In genomic region chr1:44739361-44740178, GRCh38 we compare ENCODE assay signal across 8 cellular contexts. TPM values are rescaled to one million over a fixed set of nuclear protein-coding genes. Genes with fewer than 3 reads are reported as not detected.
A peak's percentile ranks its signal among the peaks of the same experiment; 100 is the strongest.
DNase-seq lines count a peak whose midpoint lies in the region; ATAC-seq and TF ChIP-seq lines count a peak whose summit lies in the region.

KIF2C (plus strand) TSS chr1:44739837; CDS start chr1:44739933, 96 bp downstream.

- H3K4me3 Mint-ChIP-seq in Calu3 (ENCODE audit: low read depth, unreplicated experiment) (peak within 1 kb of the TSS; percentile 84), endothelial cell (ENCODE audit: unreplicated experiment) (peak within 1 kb of the TSS; percentile 97), mesothelial cell of epicardium (peak within 1 kb of the TSS; percentile 89)

- H3K4me1 Mint-ChIP-seq in Calu3 (ENCODE audit: low read depth, unreplicated experiment): peaks cover 10% of the 10 kb centered on the region
- H3K4me1 Mint-ChIP-seq in endothelial cell (ENCODE audit: unreplicated experiment): peaks cover 17% of the 10 kb centered on the region
- peaks cover 13% of the 10 kb centered on the region for H3K4me1 Mint-ChIP-seq in mesothelial cell of epicardium

- TSS peak; percentile 97 for BruUV-seq in Calu3 (replicated peaks; lab: Mats Ljungman, UMichigan)

- H3K4me1 ChIP-seq in HUES64 (ENCODE audit: insufficient read depth, low read length): peaks cover 6% of the 10 kb centered on the region
- peaks cover 31% of the 10 kb centered on the region for H3K4me1 ChIP-seq in OCI-LY1 (ENCODE audit: insufficient read depth, low read length, severe bottlenecking)

- H3K9ac ChIP-seq in HUES64 (ENCODE audit: low read depth, low read length): peak within 1 kb of the TSS; percentile 88
- H3K9ac ChIP-seq in OCI-LY1 (ENCODE audit: low read length): peak within 1 kb of the TSS; percentile 99

- peak within 1 kb of the TSS; percentile 92 for H3K27ac Mint-ChIP-seq in Calu3 (ENCODE audit: unreplicated experiment)
- peak within 1 kb of the TSS; percentile 95 for H3K27ac Mint-ChIP-seq in endothelial cell (ENCODE audit: unreplicated experiment)
- peak within 1 kb of the TSS; percentile 97 for H3K27ac Mint-ChIP-seq in mesothelial cell of epicardium

- peaks cover 21% of the 10 kb centered on the region for H3K79me2 ChIP-seq in OCI-LY1 (ENCODE audit: insufficient read depth, low read length)

- DNase-seq in Calu3 (peak; percentile 98), endothelial cell (ENCODE audit: low spot score) (peak; percentile 94), mesothelial cell of epicardium (ENCODE audit: low spot score in 2 of 2, unreplicated experiment in 2 of 2) (peak; percentile 89 to 93)
- DNase-seq in activated CD8-positive, alpha-beta memory T cell treated with anti-CD3 and anti-CD28 coated beads, Interleukin-2, amount 50 U/mL, for 4 hours: peak; percentile 97
- peak; percentile 95 to 97 for DNase-seq in stimulated activated CD8-positive, alpha-beta memory T cell treated with anti-CD3 and anti-CD28 coated beads, Interleukin-15, amount 100 ng/mL, for 48 hours (ENCODE audit: low read depth in 2 of 2)

- H3K27ac ChIP-seq in HUES64 (ENCODE audit: low read depth, low read length) (peak within 1 kb of the TSS; percentile 93), OCI-LY1 (ENCODE audit: low read depth, low read length, poor library complexity, severe bottlenecking) (peak within 1 kb of the TSS; percentile 79)

- H3K27me3 ChIP-seq in HUES64 (ENCODE audit: insufficient read depth, low read length): no peaks in the 10 kb centered on the region
- no peaks in the 10 kb centered on the region for H3K27me3 ChIP-seq in OCI-LY1 (ENCODE audit: insufficient read depth, low read length)

- H3K4me3 ChIP-seq in HUES64 (ENCODE audit: low read length) (peak within 1 kb of the TSS; percentile 84), OCI-LY1 (ENCODE audit: low read depth, low read length, poor library complexity, severe bottlenecking) (peak within 1 kb of the TSS; percentile 99)

- no peaks in the 10 kb centered on the region for H4K20me1 ChIP-seq in OCI-LY1 (ENCODE audit: insufficient read depth, low read length)

- no peak for TF ChIP-seq CTCF in Calu3 (IDR thresholded peaks at IDR 0.05; ENCODE audit: unreplicated experiment)
- no peak for TF ChIP-seq CTCF in OCI-LY1 (IDR thresholded peaks at IDR 0.05; ENCODE audit: low read length)
- TF ChIP-seq CTCF in endothelial cell (IDR thresholded peaks at IDR 0.05; ENCODE audit: unreplicated experiment): no peak
- no peak for TF ChIP-seq CTCF in mesothelial cell of epicardium (IDR thresholded peaks at IDR 0.05; ENCODE audit: unreplicated experiment)

- peaks cover 48% of the 10 kb centered on the region for H3K36me3 Mint-ChIP-seq in Calu3 (ENCODE audit: insufficient read depth, unreplicated experiment)
- H3K36me3 Mint-ChIP-seq in endothelial cell (ENCODE audit: low read depth, unreplicated experiment): peaks cover 8% of the 10 kb centered on the region
- H3K36me3 Mint-ChIP-seq in mesothelial cell of epicardium: peaks cover 7% of the 10 kb centered on the region

- intact Hi-C loops in Calu3 (cut with micrococcal nuclease; ENCODE audit: unreplicated experiment): loop anchor here (1.0 kb wide), 1 partner anchor 8 kb away; the partner anchor contains the start of gene RNU5D-1

- H3K9me3 Mint-ChIP-seq in Calu3 (ENCODE audit: low read depth, unreplicated experiment) (peaks cover 4% of the 10 kb centered on the region), endothelial cell (ENCODE audit: unreplicated experiment) (no peaks in the 10 kb centered on the region), mesothelial cell of epicardium (peaks cover 5% of the 10 kb centered on the region)

- no peak within 1 kb of the TSS for H2AFZ ChIP-seq in OCI-LY1 (ENCODE audit: low read length)

- H3K9me2 ChIP-seq in OCI-LY1 (ENCODE audit: low read depth, low read length): no peaks in the 10 kb centered on the region

- H3K4me2 ChIP-seq in OCI-LY1 (ENCODE audit: low read length): peak within 1 kb of the TSS; percentile 99

- H3K36me3 ChIP-seq in HUES64 (ENCODE audit: insufficient read depth, low read length) (peaks cover 33% of the 10 kb centered on the region), OCI-LY1 (ENCODE audit: insufficient read depth, low read length) (peaks cover 33% of the 10 kb centered on the region)

- H3K27me3 Mint-ChIP-seq in Calu3 (ENCODE audit: unreplicated experiment): peaks cover 17% of the 10 kb centered on the region
- H3K27me3 Mint-ChIP-seq in endothelial cell (ENCODE audit: unreplicated experiment): peaks cover 9% of the 10 kb centered on the region
- H3K27me3 Mint-ChIP-seq in mesothelial cell of epicardium (ENCODE audit: low read depth): no peaks in the 10 kb centered on the region

- CTCF ChIA-PET in Calu3 (lab: Charles Lee): no interaction called here

- H3F3A ChIP-seq in OCI-LY1 (ENCODE audit: insufficient read depth, low read length): no peaks in the 10 kb centered on the region

- H3K9me3 ChIP-seq in HUES64 (ENCODE audit: insufficient read depth, low read depth, low read length): no peaks in the 10 kb centered on the region
- no peaks in the 10 kb centered on the region for H3K9me3 ChIP-seq in OCI-LY1 (ENCODE audit: low read length)

- WGBS in HUES64: 2% methylated on average over 57 of the region's 57 CpGs

- peak; percentile 96 for ATAC-seq in GM21447 (IDR thresholded peaks at IDR 0.05; ENCODE audit: unreplicated experiment)

RNA-seq across cellular contexts. Expression of gene KIF2C, which starts in this region (rescaled TPM):
- total RNA-seq in Calu3 (2022): 54.9 and 67.6 TPM in 2 replicates
- 50.2 TPM for polyA plus RNA-seq in HUES64 (2013, experiment 1 of 2)
- 56.0 TPM for polyA plus RNA-seq in HUES64 (2013, experiment 2 of 2)
- 12.9 TPM for total RNA-seq in endothelial cell (ENCODE audit: unreplicated experiment)
- total RNA-seq in mesothelial cell of epicardium: 17.1 to 20.4 TPM (median 18.2 TPM) in 3 replicates

Comparison
In these comparisons a context has a peak if more than half of its experiments do, and no peak if none do; other contexts are left out.
1. Peak in every context shown above with its lines: DNase-seq, ATAC-seq, H3K4me3 ChIP-seq and H3K27ac ChIP-seq.